In the genomic region with DNA sequence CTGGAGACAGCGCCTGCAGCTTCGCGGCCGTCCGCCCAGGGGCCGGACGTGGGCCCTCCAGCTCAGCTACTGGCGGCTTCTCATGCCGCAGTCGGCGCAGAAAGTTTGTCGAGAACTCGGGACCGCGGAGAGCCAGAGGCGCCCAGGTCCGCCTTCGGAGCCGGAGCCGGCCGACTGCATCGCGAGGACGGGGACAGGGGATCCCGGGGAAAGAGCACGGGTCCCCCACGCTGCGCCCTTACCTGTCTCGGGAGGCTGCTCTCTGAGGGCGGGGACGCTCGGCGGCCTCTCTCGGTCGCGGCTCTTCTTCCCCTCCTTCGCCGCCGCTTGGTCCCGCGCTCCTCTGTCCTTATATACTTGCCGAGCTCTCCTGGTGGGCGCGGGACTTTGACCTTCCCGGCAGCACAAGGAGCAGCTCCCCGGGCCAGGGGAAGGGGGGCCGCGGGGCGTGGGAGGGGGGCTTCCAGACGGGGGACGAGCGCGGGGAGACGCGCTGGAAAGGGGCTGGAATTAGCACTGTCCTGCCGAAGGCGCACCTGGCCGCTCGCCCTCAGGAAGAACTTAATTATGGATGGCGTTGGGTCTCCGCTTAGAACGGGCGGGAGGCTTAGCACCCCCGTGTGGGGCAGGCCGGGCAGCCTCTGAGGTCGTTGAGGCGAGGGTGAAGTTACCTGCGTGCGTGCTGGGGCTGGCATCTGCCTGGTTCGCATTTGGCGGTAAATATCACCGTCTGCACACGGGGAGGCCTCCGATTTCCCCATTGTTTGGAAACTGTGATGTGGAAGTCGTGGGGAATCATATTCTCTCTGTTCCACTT, we compare ENCODE assay signal across 2 cellular contexts.
A peak's percentile ranks its signal among the peaks of the same experiment; 100 is the strongest.
TF ChIP-seq lines count a peak whose summit lies in the region.

A gene (minus strand): TSS at position 325 of the 817 bp plus-strand sequence. CDS start 3,808 bp downstream, outside the sequence.

TF ChIP-seq in GM23338, 12 proteins besides CTCF, POLR2A, EP300 and RAD21 (continued from another document):
- TF ChIP-seq, protein P1, sequence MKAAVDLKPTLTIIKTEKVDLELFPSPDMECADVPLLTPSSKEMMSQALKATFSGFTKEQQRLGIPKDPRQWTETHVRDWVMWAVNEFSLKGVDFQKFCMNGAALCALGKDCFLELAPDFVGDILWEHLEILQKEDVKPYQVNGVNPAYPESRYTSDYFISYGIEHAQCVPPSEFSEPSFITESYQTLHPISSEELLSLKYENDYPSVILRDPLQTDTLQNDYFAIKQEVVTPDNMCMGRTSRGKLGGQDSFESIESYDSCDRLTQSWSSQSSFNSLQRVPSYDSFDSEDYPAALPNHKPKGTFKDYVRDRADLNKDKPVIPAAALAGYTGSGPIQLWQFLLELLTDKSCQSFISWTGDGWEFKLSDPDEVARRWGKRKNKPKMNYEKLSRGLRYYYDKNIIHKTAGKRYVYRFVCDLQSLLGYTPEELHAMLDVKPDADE (IDR thresholded peaks at IDR 0.05): no peak

TF ChIP-seq in endothelial cell of umbilical vein, 7 proteins besides CTCF, POLR2A, EP300 and RAD21 (continued from another document):
- peak; percentile 91 for TF ChIP-seq EZH2 (IDR thresholded peaks at IDR 0.05; ENCODE audit: borderline replicate concordance, low read depth, low read length, severe bottlenecking)
